24 cellular contexts compared by ENCODE assay signal in genomic region chr4:174575436-174575835, GRCh38. TPM values are rescaled to one million over a fixed set of nuclear protein-coding genes. Genes with fewer than 3 reads are reported as not detected.
DNase-seq lines count a peak whose midpoint lies in the region; ATAC-seq and TF ChIP-seq lines count a peak whose summit lies in the region.
"Had no signal": no experiment of that assay in that cellular context is flagged by ENCODE, and none has a peak within 500 bp of the region (broad histone marks: within the 10 kb centered on the region; RNA-seq: fewer than 3 reads in every experiment).

No MANE protein-coding gene starts in this region.

- H3K36me3 ChIP-seq in mucosa of descending colon (ENCODE audit: low read depth), result no peaks in the 10 kb centered on the region
- H3K36me3 ChIP-seq: BE2C; BLaER1 treated with 17β-estradiol and CSF1 and Interleukin-3, amounts not matched to agents 10 nM and 100 nM; HAP-1 had no signal

- H3K9me3 ChIP-seq in mucosa of descending colon, result no peaks in the 10 kb centered on the region
- H3K9me3 ChIP-seq: A549; BE2C; BLaER1 treated with 17β-estradiol and CSF1 and Interleukin-3, amounts not matched to agents 10 nM and 100 nM; HAP-1 had no signal

- no peaks in the 10 kb centered on the region for H3K4me1 ChIP-seq in mucosa of descending colon (ENCODE audit: low read depth)
- H3K4me1 ChIP-seq: A549, BE2C, HAP-1 had no signal

- intact Hi-C loops in mucosa of descending colon (cut with DNase I, micrococcal nuclease), result no loop called here

- TF ChIP-seq CTCF in mucosa of descending colon (IDR thresholded peaks at IDR 0.05), result no peak

- DNase-seq in NCI-H460 (ENCODE audit: extremely low read depth, low read depth) (peak; percentile 4), erythroblast (lab: John Stamatoyannopoulos, UW) (peak; percentile 28 to 36), mucosa of descending colon (no peak), renal cortical epithelial cell (ENCODE audit: low read depth) (peak; percentile 16), globus pallidus (ENCODE audit: low spot score) (no peak)
- no peak for DNase-seq in activated CD4-positive, alpha-beta T cell treated with anti-CD3 and anti-CD28 coated beads for 4 hours
- DNase-seq: 8988T; ACHN; AML-193; BE2C; CD4-positive, alpha-beta T cell; CD8-positive, alpha-beta memory T cell; DMS 273 treated with DMSO at 0.1 percent for 48 hours; DMS79; EL; GDM1; HFFc6 had no signal

- no peak overlapping the region for H3K4me3 ChIP-seq in mucosa of descending colon
- H3K4me3 ChIP-seq: A549; BLaER1 treated with 17β-estradiol and CSF1 and Interleukin-3, amounts not matched to agents 10 nM and 100 nM; GM12878; GM23338; HAP-1 had no signal

- TF ChIP-seq POLR2A in erythroblast (IDR thresholded peaks at IDR 0.05; ENCODE audit: low read length), result no peak

- ATAC-seq in mucosa of descending colon, result peak; percentile 30
- ATAC-seq in SK-N-SH treated with all-trans-retinoic acid at 6 μM for 48 hours, result no peak
- ATAC-seq in GM19324 (IDR thresholded peaks at IDR 0.05; ENCODE audit: low FRiP score, unreplicated experiment), result no peak
- ATAC-seq: A549, GM12878, GM23338 had no signal

TF ChIP-seq in SK-N-SH treated with all-trans-retinoic acid at 6 μM for 48 hours, 23 proteins besides CTCF, POLR2A, EP300 and RAD21:
- TF ChIP-seq PPARA (CRISPR knock-in tag; IDR thresholded peaks at IDR 0.05; ENCODE audit: borderline replicate concordance) (no peak), SNAI2 (CRISPR knock-in tag; IDR thresholded peaks at IDR 0.05) (no peak), TCF4 (CRISPR knock-in tag; IDR thresholded peaks at IDR 0.05; ENCODE audit: borderline replicate concordance) (no peak), ESRRG (CRISPR knock-in tag; IDR thresholded peaks at IDR 0.05) (no peak), ZNF565 (CRISPR knock-in tag; conservative IDR thresholded peaks at IDR 0.05; ENCODE audit: low read depth) (no peak), ZFP30 (CRISPR knock-in tag; IDR thresholded peaks at IDR 0.05) (no peak), ISL1 (CRISPR knock-in tag; IDR thresholded peaks at IDR 0.05) (no peak), ZNF70 (CRISPR knock-in tag; IDR thresholded peaks at IDR 0.05) (no peak), GLIS3 (CRISPR knock-in tag; IDR thresholded peaks at IDR 0.05) (no peak), ARNTL (CRISPR knock-in tag; IDR thresholded peaks at IDR 0.05; ENCODE audit: borderline replicate concordance, low read depth) (no peak), TSHZ2 (CRISPR knock-in tag; IDR thresholded peaks at IDR 0.05) (no peak), CSDC2 (CRISPR knock-in tag; IDR thresholded peaks at IDR 0.05) (no peak), CSRNP3 (CRISPR knock-in tag; IDR thresholded peaks at IDR 0.05) (no peak), TOX (CRISPR knock-in tag; IDR thresholded peaks at IDR 0.05; ENCODE audit: borderline replicate concordance) (no peak)
- TF ChIP-seq, protein P1, sequence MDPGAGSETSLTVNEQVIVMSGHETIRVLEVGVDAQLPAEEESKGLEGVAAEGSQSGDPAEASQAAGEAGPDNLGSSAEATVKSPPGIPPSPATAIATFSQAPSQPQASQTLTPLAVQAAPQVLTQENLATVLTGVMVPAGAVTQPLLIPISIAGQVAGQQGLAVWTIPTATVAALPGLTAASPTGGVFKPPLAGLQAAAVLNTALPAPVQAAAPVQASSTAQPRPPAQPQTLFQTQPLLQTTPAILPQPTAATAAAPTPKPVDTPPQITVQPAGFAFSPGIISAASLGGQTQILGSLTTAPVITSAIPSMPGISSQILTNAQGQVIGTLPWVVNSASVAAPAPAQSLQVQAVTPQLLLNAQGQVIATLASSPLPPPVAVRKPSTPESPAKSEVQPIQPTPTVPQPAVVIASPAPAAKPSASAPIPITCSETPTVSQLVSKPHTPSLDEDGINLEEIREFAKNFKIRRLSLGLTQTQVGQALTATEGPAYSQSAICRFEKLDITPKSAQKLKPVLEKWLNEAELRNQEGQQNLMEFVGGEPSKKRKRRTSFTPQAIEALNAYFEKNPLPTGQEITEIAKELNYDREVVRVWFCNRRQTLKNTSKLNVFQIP (CRISPR knock-in tag; IDR thresholded peaks at IDR 0.05; ENCODE audit: borderline replicate concordance, low read depth), result no peak
- TF ChIP-seq, protein P2, sequence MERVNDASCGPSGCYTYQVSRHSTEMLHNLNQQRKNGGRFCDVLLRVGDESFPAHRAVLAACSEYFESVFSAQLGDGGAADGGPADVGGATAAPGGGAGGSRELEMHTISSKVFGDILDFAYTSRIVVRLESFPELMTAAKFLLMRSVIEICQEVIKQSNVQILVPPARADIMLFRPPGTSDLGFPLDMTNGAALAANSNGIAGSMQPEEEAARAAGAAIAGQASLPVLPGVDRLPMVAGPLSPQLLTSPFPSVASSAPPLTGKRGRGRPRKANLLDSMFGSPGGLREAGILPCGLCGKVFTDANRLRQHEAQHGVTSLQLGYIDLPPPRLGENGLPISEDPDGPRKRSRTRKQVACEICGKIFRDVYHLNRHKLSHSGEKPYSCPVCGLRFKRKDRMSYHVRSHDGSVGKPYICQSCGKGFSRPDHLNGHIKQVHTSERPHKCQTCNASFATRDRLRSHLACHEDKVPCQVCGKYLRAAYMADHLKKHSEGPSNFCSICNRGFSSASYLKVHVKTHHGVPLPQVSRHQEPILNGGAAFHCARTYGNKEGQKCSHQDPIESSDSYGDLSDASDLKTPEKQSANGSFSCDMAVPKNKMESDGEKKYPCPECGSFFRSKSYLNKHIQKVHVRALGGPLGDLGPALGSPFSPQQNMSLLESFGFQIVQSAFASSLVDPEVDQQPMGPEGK (CRISPR knock-in tag; IDR thresholded peaks at IDR 0.05; ENCODE audit: borderline replicate concordance), result no peak

RNA-seq across cellular contexts. Expression of gene HPGD, which starts 53.1 kb away (rescaled TPM):
- total RNA-seq in NCI-H460 (2014; rRNA removed; shearing (Covaris generic)), result 0.26 and 1.1 TPM in 2 replicates
- polyA plus RNA-seq in NCI-H460 (2014; cell fraction: nucleus; rRNA removed), result not detected in 2 replicates
- 100 to 1,000 TPM; 177 to 256 (median 237) TPM for total RNA-seq in mucosa of descending colon
- 8.7 and 105 TPM in 2 replicates for total RNA-seq in renal cortical epithelial cell
- total RNA-seq: HFFc6 had no signal

Comparison
In these comparisons a context has a peak if more than half of its experiments do, and no peak if none do; other contexts are left out.
1. DNase-seq: peak in NCI-H460 (single experiment), erythroblast (2 of 2) and renal cortical epithelial cell (single experiment); none in mucosa of descending colon (0 of 3), activated CD4-positive, alpha-beta T cell treated with anti-CD3 and anti-CD28 coated beads for 4 hours (0 of 2) and globus pallidus (single experiment).